ENCODE assay signal across 9 cellular contexts in genomic region chr1:23177031-23177430, GRCh38. TPM values are rescaled to one million over a fixed set of nuclear protein-coding genes. Genes with fewer than 3 reads are reported as not detected.
DNase-seq lines count a peak whose midpoint lies in the region; ATAC-seq and TF ChIP-seq lines count a peak whose summit lies in the region.
"Had no signal": no experiment of that assay in that cellular context is flagged by ENCODE, and none has a peak within 500 bp of the region (broad histone marks: within the 10 kb centered on the region; RNA-seq: fewer than 3 reads in every experiment).

No MANE protein-coding gene starts in this region.

- no peak for TF ChIP-seq EP300 in sigmoid colon (IDR thresholded peaks at IDR 0.05)

- no peak for TF ChIP-seq POLR2A in sigmoid colon (IDR thresholded peaks at IDR 0.05)

- peak overlapping the region; percentile 40 for H3K4me3 ChIP-seq in GM12875 (ENCODE audit: low read depth, low read length)
- H3K4me3 ChIP-seq in WERI-Rb-1 (ENCODE audit: low read depth, low read length) = peak overlapping the region; percentile 41
- H3K4me3 ChIP-seq in fibroblast of villous mesenchyme (ENCODE audit: low read depth, low read length) = peak overlapping the region; percentile 58
- peak overlapping the region; percentile 42 to 64 (median 56) for H3K4me3 ChIP-seq in sigmoid colon

- H3K36me3 ChIP-seq in WERI-Rb-1 (no peaks in the 10 kb centered on the region), sigmoid colon (no peaks in the 10 kb centered on the region)

- TF ChIP-seq CTCF in GM12875 (IDR thresholded peaks at IDR 0.05; ENCODE audit: borderline replicate concordance, insufficient read depth, low read depth, low read length) (no peak), WERI-Rb-1 (IDR thresholded peaks at IDR 0.05; ENCODE audit: low read depth, low read length) (no peak), fibroblast of villous mesenchyme (IDR thresholded peaks at IDR 0.05; ENCODE audit: insufficient read depth, low read depth, low read length) (no peak), sigmoid colon (IDR thresholded peaks at IDR 0.05) (no peak)

- 48 to 49% methylated on average over 10 of the region's 10 CpGs for WGBS in sigmoid colon, 2 donors

- intact Hi-C loops in sigmoid colon (cut with DNase I) = loop anchor here (1.0 to 10.0 kb wide), 3 partner anchors 9 to 380 kb away; partner anchors contain the start of genes ID3 and LUZP1

- H3K4me1 ChIP-seq in sigmoid colon = peaks cover 0 to 21% (median 17%) of the 10 kb centered on the region in 4 donors

- H3K27ac ChIP-seq in WERI-Rb-1 (no peak overlapping the region), sigmoid colon (peak overlapping the region; percentile 84 to 93 (median 90))

- no peak for ATAC-seq in HG03095 (IDR thresholded peaks at IDR 0.05; ENCODE audit: unreplicated experiment)
- ATAC-seq in HG02610 (IDR thresholded peaks at IDR 0.05; ENCODE audit: unreplicated experiment) = no peak

- H3K9me3 ChIP-seq in WERI-Rb-1 (ENCODE audit: severe bottlenecking) (no peaks in the 10 kb centered on the region), sigmoid colon (no peaks in the 10 kb centered on the region)

- no peaks in the 10 kb centered on the region for H3K27me3 ChIP-seq in WERI-Rb-1 (ENCODE audit: insufficient read depth, low read depth, severe bottlenecking)
- no peaks in the 10 kb centered on the region for H3K27me3 ChIP-seq in sigmoid colon

- no peak for DNase-seq in WERI-Rb-1
- DNase-seq in fibroblast of villous mesenchyme (ENCODE audit: low read depth) = no peak
- DNase-seq in sigmoid colon = no peak
- DNase-seq in CD1c-positive myeloid dendritic cell (ENCODE audit: extremely low spot score) = no peak
- DNase-seq in activated naive CD4-positive, alpha-beta T cell treated with Interleukin-2 at 50 U/mL for 16 hours = no peak

RNA-seq across cellular contexts. Expression of gene LUZP1, which starts 8.4 kb away (rescaled TPM):
- total RNA-seq in fibroblast of villous mesenchyme = 44.1 and 55.3 TPM in 2 replicates
- 10 to 100 TPM; 13.3 to 20.9 (median 17.9) TPM for total RNA-seq in sigmoid colon
- polyA plus RNA-seq in sigmoid colon = 10 to 100 TPM in 2 of 3 donors, 1 to 10 TPM in 1; 6.0 to 14.0 (median 12.7) TPM

RNA-seq across cellular contexts. Expression of gene HTR1D, which starts 40.3 kb away (rescaled TPM):
- total RNA-seq in fibroblast of villous mesenchyme (0.86 and 2.3 TPM in 2 replicates), sigmoid colon (not detected)
- polyA plus RNA-seq in sigmoid colon = under 1 TPM in 2 of 3 donors, not detected in 1; 0.13 to 0.46 TPM
- total RNA-seq: T-helper 1 cell treated with Interleukin-12 subunit alpha and Interleukin-12 subunit beta and Interleukin-4 antibody, amounts not matched to agents 30 ng/mL and 1 ng/mL, for 36 hours had no signal
